Comparison of ENCODE assay signal across 21 cellular contexts in the genomic region with DNA sequence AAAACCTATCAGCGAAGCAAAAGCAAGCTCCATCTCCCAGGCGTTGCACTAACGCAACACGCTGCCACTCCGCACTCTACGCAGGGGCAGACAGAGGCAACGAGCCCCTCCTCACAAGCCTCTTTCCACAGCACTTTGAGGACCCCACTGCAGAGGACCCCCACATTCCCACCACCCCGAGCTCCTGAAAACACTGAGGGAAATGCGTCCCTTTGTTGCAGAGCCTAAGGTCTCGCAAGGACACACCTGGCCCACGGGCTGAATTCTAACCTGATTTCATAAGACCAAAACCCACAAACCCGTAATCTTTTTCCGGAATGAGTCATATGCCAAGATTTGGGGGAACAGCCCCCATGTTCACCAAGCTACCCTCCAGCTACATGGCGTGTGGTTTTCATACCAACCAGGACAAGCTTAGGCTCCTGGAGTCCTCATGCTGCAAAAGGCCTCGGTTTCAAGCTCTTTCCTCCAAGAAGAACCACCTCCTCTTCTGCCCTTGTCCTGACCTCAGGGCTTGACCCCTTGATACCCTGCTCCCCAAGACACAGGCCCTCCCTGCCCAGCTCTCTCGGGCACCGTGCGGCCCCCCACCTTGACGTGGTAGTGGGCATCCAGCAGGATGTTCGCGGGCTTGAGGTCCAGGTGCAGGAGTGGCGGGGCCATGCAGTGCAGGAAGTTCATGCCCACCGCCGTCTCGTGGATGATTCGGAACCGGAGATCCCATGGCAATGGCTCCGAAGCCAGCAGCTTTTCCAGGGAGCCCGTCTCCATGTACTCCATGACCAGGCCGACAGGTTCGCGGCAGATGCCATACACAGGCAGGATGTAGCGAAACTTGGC. TPM values are rescaled to one million over a fixed set of nuclear protein-coding genes. Genes with fewer than 3 reads are reported as not detected.
DNase-seq lines count a peak whose midpoint lies in the region; ATAC-seq, FAIRE-seq and TF ChIP-seq lines count a peak whose summit lies in the region.
"Had no signal": no experiment of that assay in that cellular context is flagged by ENCODE, and none has a peak within 500 bp of the region (broad histone marks: within the 10 kb centered on the region; RNA-seq: fewer than 3 reads in every experiment).

No MANE protein-coding gene starts in this region.

- H3K27ac ChIP-seq in breast epithelium (no peak overlapping the region), Panc1 (ENCODE audit: low read length) (peak overlapping the region; percentile 94), H1 (ENCODE audit: low read depth, low read length) (no peak overlapping the region)
- H3K27ac ChIP-seq: HL-60 had no signal

- ATAC-seq in Panc1 (no peak), HG03139 (IDR thresholded peaks at IDR 0.05; ENCODE audit: unreplicated experiment) (no peak)

- TF ChIP-seq RAD21 in H1 (IDR thresholded peaks at IDR 0.05 in 1 of 2, conservative IDR thresholded peaks at IDR 0.05 in 1 of 2; ENCODE audit: low read depth in 2 of 2, low read length in 2 of 2) = no peak

- no peak overlapping the region for H3K4me3 Mint-ChIP-seq in MCF 10A (ENCODE audit: unreplicated experiment)
- no peak overlapping the region for H3K4me3 Mint-ChIP-seq in type B pancreatic cell

- H3K14ac ChIP-seq in H1 (ENCODE audit: insufficient read length) = no peak overlapping the region

- no peak overlapping the region for H3K56ac ChIP-seq in H1 (replicated peaks; ENCODE audit: insufficient read length, low read depth, low read length)

- H3K4ac ChIP-seq in H1 (replicated peaks; ENCODE audit: insufficient read length, low read depth, low read length) = no peak overlapping the region

- no peak overlapping the region for H4K5ac ChIP-seq in H1 (ENCODE audit: insufficient read length, low read depth, low read length)

- H3K4me3 ChIP-seq in breast epithelium (no peak overlapping the region), Panc1 (ENCODE audit: low read depth in 2 of 2, low read length in 2 of 2) (no peak overlapping the region), H1 (ENCODE audit: extremely low read depth in 1 of 4, insufficient read depth in 2 of 4, low read depth in 3 of 4, low read length in 4 of 4) (no peak overlapping the region)

- no peaks in the 10 kb centered on the region for H3K9me3 Mint-ChIP-seq in MCF 10A (ENCODE audit: unreplicated experiment)
- H3K9me3 Mint-ChIP-seq in type B pancreatic cell = no peaks in the 10 kb centered on the region

- H4K20me1 ChIP-seq in H1 (replicated peaks in 1 of 2; ENCODE audit: control insufficient read depth in 1 of 2, insufficient read depth in 2 of 2, low read length in 2 of 2) = peaks cover 6 to 15% of the 10 kb centered on the region in 2 experiments

- H3K27me3 ChIP-seq in breast epithelium = no peaks in the 10 kb centered on the region
- H3K27me3 ChIP-seq in Panc1 (ENCODE audit: control insufficient read depth, insufficient read depth, low read length) = no peaks in the 10 kb centered on the region
- peaks cover 0 to 7% (median 3%) of the 10 kb centered on the region in 4 experiments; a peak in 4 of 7 replicates for H3K27me3 ChIP-seq in H1 (replicated peaks in 1 of 4; ENCODE audit: control insufficient read depth in 3 of 4, extremely low read depth in 1 of 4, insufficient read depth in 3 of 4, low read length in 3 of 4)

- H4K8ac ChIP-seq in H1 (ENCODE audit: extremely low read depth, insufficient read depth, low read length) = no peak overlapping the region

- peaks cover 3% of the 10 kb centered on the region; the same call in 1 of the 2 replicates for H3K79me1 ChIP-seq in H1 (ENCODE audit: low read depth, low read length)

- H4K91ac ChIP-seq in H1 (replicated peaks; ENCODE audit: insufficient read length, low read length) = no peak overlapping the region

- H3K27ac Mint-ChIP-seq in MCF 10A (ENCODE audit: low read depth, unreplicated experiment) (peak overlapping the region; percentile 67), type B pancreatic cell (peak overlapping the region; percentile 91)

- no peak overlapping the region for H3K4me2 ChIP-seq in H1 (ENCODE audit: insufficient read depth in 1 of 2, low read depth in 2 of 2, low read length in 2 of 2)

- CTCF ChIA-PET in MCF 10A (lab: Yijun Ruan, JAX) = interaction anchor here (0.6 to 2.3 kb wide), 5 partner anchors 9 to 176 kb away, joined by 3 to 8 read pairs (median 3); no protein-coding TSS in a partner anchor
- CTCF ChIA-PET in Panc1 (lab: Charles Lee) = interaction anchor here (0.5 kb wide), 1 partner anchor 16 kb away, joined by 3 read pairs; no protein-coding TSS in a partner anchor
- CTCF ChIA-PET in H1 (lab: Charles Lee; ENCODE audit: partially characterized antibody) = interaction anchor here (0.9 to 13.4 kb wide), 7 partner anchors 7 to 145 kb away, joined by 3 to 118 read pairs (median 10); no protein-coding TSS in a partner anchor

- peaks cover 0 to 21% of the 10 kb centered on the region in 2 experiments; a peak in 3 of 4 replicates for H3K79me2 ChIP-seq in H1 (ENCODE audit: control insufficient read depth in 1 of 2, insufficient read depth in 2 of 2, low read length in 2 of 2)

- H3K23ac ChIP-seq in H1 (ENCODE audit: insufficient read length) = no peak overlapping the region

- H3K27me3 Mint-ChIP-seq in MCF 10A (ENCODE audit: insufficient read depth, unreplicated experiment) = no peaks in the 10 kb centered on the region
- peaks cover 3% of the 10 kb centered on the region for H3K27me3 Mint-ChIP-seq in type B pancreatic cell

- H3K36me3 ChIP-seq in breast epithelium (no peaks in the 10 kb centered on the region), Panc1 (ENCODE audit: control insufficient read depth, insufficient read depth, low read length) (no peaks in the 10 kb centered on the region), H1 (ENCODE audit: control insufficient read depth in 2 of 4, insufficient read depth in 4 of 4, low read length in 3 of 4) (peaks cover 0 to 3% (median 0%) of the 10 kb centered on the region in 4 experiments; a peak in 2 of 8 replicates)

- TF ChIP-seq CTCF in MCF 10A (IDR thresholded peaks at IDR 0.05; ENCODE audit: unreplicated experiment) = no peak
- TF ChIP-seq CTCF in breast epithelium (IDR thresholded peaks at IDR 0.05) = no peak
- no peak for TF ChIP-seq CTCF in Panc1 (IDR thresholded peaks at IDR 0.05)
- TF ChIP-seq CTCF in H1 (IDR thresholded peaks at IDR 0.05; ENCODE audit: control extremely low read depth in 1 of 3, insufficient read depth in 1 of 3, low read depth in 1 of 3, low read length in 3 of 3) = no peak
- no peak for TF ChIP-seq CTCF in type B pancreatic cell (conservative IDR thresholded peaks at IDR 0.05)

- in situ Hi-C loops in Panc1 (cut with HindIII; ENCODE audit: low pct_unique_long_range_greater_than_20kb, low sequenced_read_pairs) = loop anchor here (25.0 kb wide), 1 partner anchor 144 kb away; no protein-coding TSS in a partner anchor

- H2BK15ac ChIP-seq in H1 (ENCODE audit: low read length) = no peak overlapping the region

- peaks cover 59% of the 10 kb centered on the region for H3K4me1 Mint-ChIP-seq in MCF 10A (ENCODE audit: insufficient read depth, unreplicated experiment)
- peaks cover 51% of the 10 kb centered on the region for H3K4me1 Mint-ChIP-seq in type B pancreatic cell (ENCODE audit: unreplicated experiment)

- H3K9ac ChIP-seq in H1 (replicated peaks in 1 of 4; ENCODE audit: extremely low read depth in 1 of 4, low read depth in 3 of 4, low read length in 3 of 4) = no peak overlapping the region

- TF ChIP-seq EP300 in H1 (IDR thresholded peaks at IDR 0.05; ENCODE audit: borderline replicate concordance in 1 of 2, low read depth in 2 of 2, low read length in 2 of 2) = no peak

- FAIRE-seq in H1 (lab: Jason Lieb, UNC) = no peak
- FAIRE-seq: G401.6 had no signal

- H3K18ac ChIP-seq in H1 (ENCODE audit: extremely low read depth, low read length) = peak overlapping the region; percentile 32; the same call in 1 of the 2 replicates

- no peaks in the 10 kb centered on the region for H3K9me3 ChIP-seq in breast epithelium
- H3K9me3 ChIP-seq in Panc1 (ENCODE audit: control insufficient read depth, insufficient read depth, low read depth, low read length) = no peaks in the 10 kb centered on the region
- no peaks in the 10 kb centered on the region for H3K9me3 ChIP-seq in H1 (ENCODE audit: insufficient read depth in 2 of 2, low read depth in 1 of 2, low read length in 1 of 2)

- H3K23me2 ChIP-seq in H1 (ENCODE audit: low read depth, low read length) = peaks cover 4% of the 10 kb centered on the region

- H2BK5ac ChIP-seq in H1 (ENCODE audit: low read depth, low read length) = 0 out of 2 replicates have a peak overlapping the region, but pooled peaks have one; percentile 52

- H2BK120ac ChIP-seq in H1 (replicated peaks; ENCODE audit: low read depth, low read length) = no peak overlapping the region

- H3K4me1 ChIP-seq in breast epithelium (peaks cover 0 to 21% of the 10 kb centered on the region in 2 donors), Panc1 (ENCODE audit: control insufficient read depth, insufficient read depth, low read length) (peaks cover 87% of the 10 kb centered on the region), H1 (replicated peaks in 1 of 4; ENCODE audit: control insufficient read depth in 3 of 4, insufficient read depth in 4 of 4, low read length in 3 of 4) (peaks cover 13 to 48% (median 33%) of the 10 kb centered on the region in 4 experiments)

- H3K36me3 Mint-ChIP-seq in MCF 10A (ENCODE audit: insufficient read depth, unreplicated experiment) = peaks cover 73% of the 10 kb centered on the region
- H3K36me3 Mint-ChIP-seq in type B pancreatic cell = peaks cover 8% of the 10 kb centered on the region

- 0 out of 2 replicates have a peak overlapping the region, but pooled peaks have one; percentile 50 for H2BK12ac ChIP-seq in H1 (ENCODE audit: low read depth, low read length)

- WGBS in H1 (ENCODE audit: extremely low coverage in 1 of 2, insufficient coverage in 1 of 2, insufficient read length in 1 of 2, insufficient replicate concordance in 2 of 2, low coverage in 1 of 2, low lambda C conversion rate in 2 of 2, missing lambda C conversion rate in 1 of 2), 2 experiments = 96% methylated on average over 33 of the region's 33 CpGs; no CpG with 5 or more reads in 1 of the 2 experiments

- DNase-seq in MCF 10A (ENCODE audit: unreplicated experiment) (peak; percentile 62), breast epithelium (ENCODE audit: low spot score in 2 of 2) (no peak), Panc1 (ENCODE audit: low read depth, low spot score) (no peak), H1 (ENCODE audit: low read depth in 1 of 2, low spot score in 2 of 2) (no peak), type B pancreatic cell (ENCODE audit: extremely low spot score, unreplicated experiment) (no peak), NCI-H526 treated with DMSO at 0.1 percent for 48 hours (lab: John Stamatoyannopoulos, UW) (no peak), globus pallidus (ENCODE audit: low spot score) (no peak)
- DNase-seq: 8988T, DMS 273 treated with DMSO at 0.1 percent for 48 hours, HCEC 1CT, Karpas-422, MM.1S, NCI-H1105, NCI-H2081, NCI-H2171 treated with DMSO at 0.1 percent for 48 hours, NCI-H774, OCI-M1 had no signal

- POLR2A ChIA-PET in MCF 10A (lab: Yijun Ruan, JAX) = interaction anchor here (1.0 to 2.1 kb wide), 3 partner anchors 141 to 144 kb away, joined by 3 to 7 read pairs (median 5); no protein-coding TSS in a partner anchor
- POLR2A ChIA-PET in Panc1 (lab: Charles Lee) = interaction anchor here (0.7 kb wide), 1 partner anchor 37 kb away, joined by 3 read pairs; no protein-coding TSS in a partner anchor
- POLR2A ChIA-PET in H1 (lab: Charles Lee; ENCODE audit: partially characterized antibody) = interaction anchor here (1.0 to 1.5 kb wide), 2 partner anchors 10 kb away, joined by 4 read pairs; no protein-coding TSS in a partner anchor

- H2AFZ ChIP-seq in H1 (ENCODE audit: low read length) = no peak overlapping the region

- intact Hi-C loops in MCF 10A (cut with micrococcal nuclease) (no loop called here), breast epithelium (cut with DNase I; ENCODE audit: low total_unique reads) (no loop called here), Panc1 (cut with micrococcal nuclease; ENCODE audit: unreplicated experiment) (loop anchor here (5.0 kb wide), 1 partner anchor 144 kb away; no protein-coding TSS in a partner anchor)

- no peak for TF ChIP-seq POLR2A in breast epithelium (IDR thresholded peaks at IDR 0.05)
- no peak for TF ChIP-seq POLR2A in H1 (IDR thresholded peaks at IDR 0.05; ENCODE audit: control extremely low read depth in 1 of 2, low read depth in 2 of 2, low read length in 2 of 2)

- H2AK5ac ChIP-seq in H1 (ENCODE audit: low read depth, low read length) = 0 out of 2 replicates have a peak overlapping the region, but pooled peaks have one; percentile 60

- BruUV-seq in MCF 10A (replicated peaks; lab: Mats Ljungman, UMichigan) = no TSS peak
- BruUV-seq in Panc1 (replicated peaks; lab: Mats Ljungman, UMichigan) = no TSS peak

- no peak overlapping the region for H2BK20ac ChIP-seq in H1 (ENCODE audit: low read length)

RNA-seq across cellular contexts. Expression of gene RIPK4, which starts 10.7 kb away (rescaled TPM):
- total RNA-seq in MCF 10A (2022) = 14.0 and 22.3 TPM in 2 replicates
- total RNA-seq in breast epithelium = 10 to 100 TPM in 2 of 3 donors, not detected in 1; 15.7 to 30.3 TPM
- 67.4 TPM for total RNA-seq in Panc1 (2021; ENCODE audit: unreplicated experiment)
- 76.4 TPM for polyA plus RNA-seq in Panc1 (2012; ENCODE audit: insufficient read length)
- 4.5 and 5.6 TPM in 2 replicates for total RNA-seq in H1 (2021; fragmentation: NEBNext Ultra II Directional; extraction: Animal tissue kit (Norgen Biotek cat#: 25700))
- polyA plus RNA-seq in H1 (2011; rRNA removed) = 2.7 and 4.5 TPM in 2 replicates
- 2.8 TPM for polyA plus RNA-seq in H1 (2011; cell fraction: cytosol; rRNA removed)
- polyA plus RNA-seq in H1 (2011; cell fraction: nucleus; rRNA removed) = 4.9 TPM
- polyA plus RNA-seq in H1 (2012, experiment 1 of 2) = 2.6 to 5.4 TPM (median 5.1 TPM) in 4 replicates
- 4.1 TPM for polyA plus RNA-seq in H1 (2012, experiment 2 of 2)
- 1.8 TPM for polyA plus RNA-seq in H1 (2013, experiment 1 of 2)
- polyA plus RNA-seq in H1 (2013, experiment 2 of 2) = 1.7 TPM
- polyA minus RNA-seq in H1 (2011; rRNA and poly(A)+ RNA removed) = 2.7 and 3.5 TPM in 2 replicates
- polyA minus RNA-seq in H1 (2011; cell fraction: cytosol; rRNA and poly(A)+ RNA removed) = 3.4 TPM
- polyA minus RNA-seq in H1 (2011; cell fraction: nucleus; rRNA and poly(A)+ RNA removed) = 3.7 TPM
- 13.7 and 30.3 TPM in 2 replicates for total RNA-seq in type B pancreatic cell (ENCODE audit: low replicate concordance)
- polyA plus RNA-seq: AG04450 had no signal
